ENCODE assay signal across 16 cellular contexts in genomic region chr9:85224729-85225128, GRCh38.
DNase-seq lines count a peak whose midpoint lies in the region; ATAC-seq and TF ChIP-seq lines count a peak whose summit lies in the region.
"Had no signal": no experiment of that assay in that cellular context is flagged by ENCODE, and none has a peak within 500 bp of the region (broad histone marks: within the 10 kb centered on the region; RNA-seq: fewer than 3 reads in every experiment).

No MANE protein-coding gene starts in this region.

- no peak for TF ChIP-seq POLR2A in HCT116 (IDR thresholded peaks at IDR 0.05; ENCODE audit: borderline replicate concordance, extremely low read depth, insufficient read depth, insufficient read length)

- no peaks in the 10 kb centered on the region for H4K20me1 ChIP-seq in HCT116 (ENCODE audit: insufficient read depth)

- H3K79me2 ChIP-seq in HCT116 (ENCODE audit: insufficient read depth, low read length): no peaks in the 10 kb centered on the region

- ATAC-seq in HCT116 (peak; percentile 81), HG03432 (IDR thresholded peaks at IDR 0.05; ENCODE audit: unreplicated experiment) (no peak)
- ATAC-seq: activated CD8-positive, alpha-beta T cell treated with anti-CD3 and anti-CD28 coated beads, Interleukin-2, amount 10 ng/mL, durations not matched to agents 7 days and 5 days; gastrocnemius medialis; natural killer cell treated with Interleukin-12 subunit alpha and Interleukin-12 subunit beta and Interleukin-15 and Interleukin-18, amount 100 ng/mL, for 72 hours had no signal

- H3K9me2 ChIP-seq in HCT116 (ENCODE audit: insufficient read depth): no peaks in the 10 kb centered on the region

- no peak overlapping the region for H3K9ac ChIP-seq in HCT116 (ENCODE audit: low read length)

- no peaks in the 10 kb centered on the region for H3K36me3 ChIP-seq in HCT116 (ENCODE audit: control insufficient read depth in 1 of 2, insufficient read depth in 2 of 2, low read length in 2 of 2)
- H3K36me3 ChIP-seq: gastrocnemius medialis, HAP-1, thyroid gland had no signal

- H3K9me3 ChIP-seq in HCT116 (ENCODE audit: control insufficient read depth in 1 of 2, insufficient read depth in 1 of 2, low read depth in 1 of 2, low read length in 2 of 2): no peaks in the 10 kb centered on the region
- H3K9me3 ChIP-seq: gastrocnemius medialis, HAP-1, thyroid gland had no signal

- intact Hi-C loops in HCT116 (cut with micrococcal nuclease): no loop called here
- intact Hi-C loops in activated T-helper 2 cell treated with anti-CD3 and anti-CD28 coated beads, Interferon-gamma antibody, Interleukin-2, Interleukin-4, amounts not matched to agents 10 μg/mL and 5 μg/mL and 100 μg/mL, durations not matched to agents 14 hours and 24 hours and 36 hours (cut with micrococcal nuclease): no loop called here

- H3K36me3 Mint-ChIP-seq in activated T-helper 2 cell treated with anti-CD3 and anti-CD28 coated beads, Interferon-gamma antibody, Interleukin-2, Interleukin-4, amounts not matched to agents 10 μg/mL and 5 μg/mL and 100 μg/mL, durations not matched to agents 14 hours and 24 hours and 36 hours (ENCODE audit: low read depth): no peaks in the 10 kb centered on the region
- H3K36me3 Mint-ChIP-seq in mesothelial cell of epicardium: no peaks in the 10 kb centered on the region
- H3K36me3 Mint-ChIP-seq: natural killer cell treated with Interleukin-12 subunit alpha and Interleukin-12 subunit beta and Interleukin-15 and Interleukin-18, amount 100 ng/mL, for 72 hours had no signal

- H3K27ac ChIP-seq in HCT116 (ENCODE audit: low read depth, low read length): peak overlapping the region; percentile 53; the same call in 1 of the 2 replicates
- H3K27ac ChIP-seq: gastrocnemius medialis, thyroid gland had no signal

- H3K27me3 ChIP-seq in HCT116 (ENCODE audit: insufficient read depth, low read length): no peaks in the 10 kb centered on the region; the same call in 1 of the 2 replicates
- H3K27me3 ChIP-seq: gastrocnemius medialis, thyroid gland had no signal

- H3K4me1 ChIP-seq in HCT116 (ENCODE audit: control insufficient read depth in 1 of 2, insufficient read depth in 2 of 2, low read length in 2 of 2): peaks cover 4 to 25% of the 10 kb centered on the region in 2 experiments; a peak in 3 of 4 replicates
- H3K4me1 ChIP-seq: gastrocnemius medialis, HAP-1, thyroid gland had no signal

- H3K4me1 Mint-ChIP-seq in activated T-helper 2 cell treated with anti-CD3 and anti-CD28 coated beads, Interferon-gamma antibody, Interleukin-2, Interleukin-4, amounts not matched to agents 10 μg/mL and 5 μg/mL and 100 μg/mL, durations not matched to agents 14 hours and 24 hours and 36 hours (ENCODE audit: low read depth): no peaks in the 10 kb centered on the region
- H3K4me1 Mint-ChIP-seq in mesothelial cell of epicardium: peaks cover 5% of the 10 kb centered on the region

- RAD21 ChIA-PET in HCT116 (lab: Charles Lee; ENCODE audit: low non-redundant PET in 1 of 2, low total read pairs in 2 of 2, uncharacterized antibody in 2 of 2, unreplicated experiment in 2 of 2): no interaction called here

- peak overlapping the region; percentile 12 for H2AFZ ChIP-seq in HCT116 (ENCODE audit: low read depth, low read length, poor library complexity, severe bottlenecking)

- H3K27me3 Mint-ChIP-seq in activated T-helper 2 cell treated with anti-CD3 and anti-CD28 coated beads, Interferon-gamma antibody, Interleukin-2, Interleukin-4, amounts not matched to agents 10 μg/mL and 5 μg/mL and 100 μg/mL, durations not matched to agents 14 hours and 24 hours and 36 hours (ENCODE audit: low read depth): no peaks in the 10 kb centered on the region
- H3K27me3 Mint-ChIP-seq in mesothelial cell of epicardium (ENCODE audit: low read depth): no peaks in the 10 kb centered on the region

- CTCF ChIA-PET in HCT116 (lab: Charles Lee): interaction anchor here (1.6 kb wide), 1 partner anchor 12 kb away, joined by 4 read pairs; no protein-coding TSS in a partner anchor
- CTCF ChIA-PET in GM10248 (lab: Yijun Ruan, JAX): no interaction called here

- no peaks in the 10 kb centered on the region for H3K9me3 Mint-ChIP-seq in activated T-helper 2 cell treated with anti-CD3 and anti-CD28 coated beads, Interferon-gamma antibody, Interleukin-2, Interleukin-4, amounts not matched to agents 10 μg/mL and 5 μg/mL and 100 μg/mL, durations not matched to agents 14 hours and 24 hours and 36 hours
- H3K9me3 Mint-ChIP-seq in mesothelial cell of epicardium: no peaks in the 10 kb centered on the region
- H3K9me3 Mint-ChIP-seq: natural killer cell treated with Interleukin-12 subunit alpha and Interleukin-12 subunit beta and Interleukin-15 and Interleukin-18, amount 100 ng/mL, for 72 hours had no signal

- DNase-seq in HCT116 (ENCODE audit: low read depth, low spot score) (peak; percentile 40), astrocyte of the hippocampus (ENCODE audit: low read depth, low spot score) (peak; percentile 91), glomerular visceral epithelial cell (ENCODE audit: extremely low spot score) (peak; percentile 22), mesothelial cell of epicardium (ENCODE audit: low spot score in 2 of 2, unreplicated experiment in 2 of 2) (no peak), GM10248 (ENCODE audit: extremely low spot score) (no peak)
- no peak for DNase-seq in activated T-helper 2 cell treated with anti-CD3 and anti-CD28 coated beads, Interferon-gamma antibody, Interleukin-2, Interleukin-4, amounts not matched to agents 10 μg/mL and 5 μg/mL and 100 μg/mL, durations not matched to agents 14 hours and 24 hours and 36 hours (ENCODE audit: low spot score)
- DNase-seq: activated CD8-positive, alpha-beta T cell treated with anti-CD3 and anti-CD28 coated beads, Interleukin-2, amount 10 ng/mL, durations not matched to agents 7 days and 5 days; activated gamma-delta T cell; DMS153; gastrocnemius medialis; kidney; thyroid gland had no signal

- H3K4me3 ChIP-seq in HCT116 (replicated peaks in 1 of 2; ENCODE audit: low read depth in 1 of 2, low read length in 2 of 2): peak overlapping the region in 1 of 2 experiments; percentile 15; a peak in 1 of 4 replicates
- H3K4me3 ChIP-seq: gastrocnemius medialis, HAP-1, skin epidermis, thyroid gland had no signal

- POLR2A ChIA-PET in HCT116 (lab: Charles Lee): interaction anchor here (0.8 kb wide), 1 partner anchor 12 kb away, joined by 3 read pairs; no protein-coding TSS in a partner anchor
- POLR2A ChIA-PET in GM10248 (lab: Yijun Ruan, JAX): no interaction called here

- H3K4me3 Mint-ChIP-seq in activated T-helper 2 cell treated with anti-CD3 and anti-CD28 coated beads, Interferon-gamma antibody, Interleukin-2, Interleukin-4, amounts not matched to agents 10 μg/mL and 5 μg/mL and 100 μg/mL, durations not matched to agents 14 hours and 24 hours and 36 hours (ENCODE audit: low read depth): no peak overlapping the region
- H3K4me3 Mint-ChIP-seq in mesothelial cell of epicardium: no peak overlapping the region
- H3K4me3 Mint-ChIP-seq: activated CD8-positive, alpha-beta T cell treated with anti-CD3 and anti-CD28 coated beads, Interleukin-2, amount 10 ng/mL, durations not matched to agents 7 days and 5 days; natural killer cell treated with Interleukin-12 subunit alpha and Interleukin-12 subunit beta and Interleukin-15 and Interleukin-18, amount 100 ng/mL, for 72 hours had no signal

- H3K27ac Mint-ChIP-seq in activated T-helper 2 cell treated with anti-CD3 and anti-CD28 coated beads, Interferon-gamma antibody, Interleukin-2, Interleukin-4, amounts not matched to agents 10 μg/mL and 5 μg/mL and 100 μg/mL, durations not matched to agents 14 hours and 24 hours and 36 hours: no peak overlapping the region
- no peak overlapping the region for H3K27ac Mint-ChIP-seq in mesothelial cell of epicardium
- H3K27ac Mint-ChIP-seq: activated CD8-positive, alpha-beta T cell treated with anti-CD3 and anti-CD28 coated beads, Interleukin-2, amount 10 ng/mL, durations not matched to agents 7 days and 5 days; natural killer cell treated with Interleukin-12 subunit alpha and Interleukin-12 subunit beta and Interleukin-15 and Interleukin-18, amount 100 ng/mL, for 72 hours had no signal

- no peak for TF ChIP-seq RAD21 in HCT116 (IDR thresholded peaks at IDR 0.05; ENCODE audit: low read depth)

- peak overlapping the region; percentile 52 for H3K4me2 ChIP-seq in HCT116 (ENCODE audit: low read length)

- TF ChIP-seq CTCF in HCT116 (IDR thresholded peaks at IDR 0.05 in 2 of 3, conservative IDR thresholded peaks at IDR 0.05 in 1 of 3; ENCODE audit: borderline replicate concordance in 1 of 3, insufficient read depth in 1 of 3, low read depth in 2 of 3, low read length in 2 of 3): no peak
- TF ChIP-seq CTCF in mesothelial cell of epicardium (IDR thresholded peaks at IDR 0.05; ENCODE audit: unreplicated experiment): no peak
- no peak for TF ChIP-seq CTCF in GM10248 (IDR thresholded peaks at IDR 0.05; ENCODE audit: control extremely low read depth, extremely low read depth, low read depth, missing control alignments)

- BruUV-seq in HCT116 (replicated peaks; lab: Mats Ljungman, UMichigan): no TSS peak

TF ChIP-seq in HCT116, 20 proteins besides CTCF, POLR2A, EP300 and RAD21:
- TF ChIP-seq SP1 (IDR thresholded peaks at IDR 0.05; ENCODE audit: low read depth) (peak; percentile 30; the same call in 1 of the 2 replicates), CEBPB (IDR thresholded peaks at IDR 0.05; ENCODE audit: low read depth) (peak; percentile 44; the same call in 1 of the 2 replicates), MAX (IDR thresholded peaks at IDR 0.05) (no peak), JUND (IDR thresholded peaks at IDR 0.05) (peak; percentile 63), ATF3 (IDR thresholded peaks at IDR 0.05) (no peak), FOSL1 (IDR thresholded peaks at IDR 0.05; ENCODE audit: low read depth) (peak; percentile 63), ELF1 (IDR thresholded peaks at IDR 0.05; ENCODE audit: borderline replicate concordance, low read depth) (no peak), EZH2 (IDR thresholded peaks at IDR 0.05) (no peak)
TF ChIP-seq in HCT116: peak in this region for 4.

Comparison
In these comparisons a context has a peak if more than half of its experiments do, and no peak if none do; other contexts are left out.
1. DNase-seq: peak in HCT116 (single experiment), astrocyte of the hippocampus (single experiment) and glomerular visceral epithelial cell (single experiment); none in activated T-helper 2 cell treated with anti-CD3 and anti-CD28 coated beads, Interferon-gamma antibody, Interleukin-2, Interleukin-4, amounts not matched to agents 10 μg/mL and 5 μg/mL and 100 μg/mL, durations not matched to agents 14 hours and 24 hours and 36 hours (single experiment), mesothelial cell of epicardium (0 of 2) and GM10248 (single experiment).